In the genomic region with DNA sequence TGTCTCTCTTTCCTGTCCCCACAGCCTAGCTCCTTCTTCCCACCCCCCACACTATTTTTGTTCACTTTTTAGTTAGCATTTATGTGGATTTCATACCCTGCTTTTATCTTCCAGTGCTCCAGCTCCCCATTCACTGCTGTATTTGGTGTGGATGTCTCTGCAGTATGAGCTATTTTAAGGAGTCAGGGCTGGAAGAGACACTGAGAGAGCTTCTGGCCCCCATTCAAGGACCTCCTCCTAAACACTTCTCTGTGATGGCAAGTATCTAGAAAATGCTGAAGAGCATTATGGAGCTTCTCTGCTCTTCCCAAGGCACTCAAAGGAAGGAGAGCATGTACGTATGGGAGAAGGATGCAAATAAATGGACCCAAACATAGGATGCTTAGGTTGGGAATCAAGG, we compare ENCODE assay signal across 25 cellular contexts.
DNase-seq lines count a peak whose midpoint lies in the region; ATAC-seq lines count a peak whose summit lies in the region.
"Had no signal": no experiment of that assay in that cellular context is flagged by ENCODE, and none has a peak within 500 bp of the region (broad histone marks: within the 10 kb centered on the region; RNA-seq: fewer than 3 reads in every experiment).

No MANE protein-coding gene starts in this region.

- no peak for ATAC-seq in activated naive CD8-positive, alpha-beta T cell treated with anti-CD3 and anti-CD28 coated beads, Interleukin-2, amount 50 U/mL, for 24 hours
- ATAC-seq in naive thymus-derived CD8-positive, alpha-beta T cell: no peak
- ATAC-seq: activated CD8-positive, alpha-beta T cell treated with anti-CD3 and anti-CD28 coated beads, Interleukin-2, amount 10 ng/mL, durations not matched to agents 7 days and 5 days; HCT116; stimulated activated naive CD8-positive, alpha-beta T cell treated with anti-CD3 and anti-CD28 coated beads, Interleukin-15, Interleukin-2, amounts not matched to agents 100 U/mL and 50 U/mL, for 24 hours had no signal

- H3K36me3 Mint-ChIP-seq in activated naive CD8-positive, alpha-beta T cell treated with anti-CD3 and anti-CD28 coated beads for 36 hours: peaks cover 41% of the 10 kb centered on the region
- peaks cover 33% of the 10 kb centered on the region for H3K36me3 Mint-ChIP-seq in activated naive CD8-positive, alpha-beta T cell treated with anti-CD3 and anti-CD28 coated beads, Interleukin-2, amount 50 U/mL, for 24 hours (ENCODE audit: low read depth)
- peaks cover 0 to 37% (median 24%) of the 10 kb centered on the region in 3 donors for H3K36me3 Mint-ChIP-seq in naive thymus-derived CD8-positive, alpha-beta T cell

- POLR2A ChIA-PET in naive thymus-derived CD8-positive, alpha-beta T cell (lab: Charles Lee): interaction anchor here (1.0 to 4.1 kb wide), 3 partner anchors 30 to 164 kb away, joined by 3 to 18 read pairs (median 3); partner anchors contain the start of gene DDIAS

- peak overlapping the region; percentile 63 for H3K27ac ChIP-seq in cingulate gyrus (ENCODE audit: low read depth, low read length)
- H3K27ac ChIP-seq: tibial nerve had no signal

- H3K9me3 Mint-ChIP-seq in activated naive CD8-positive, alpha-beta T cell treated with anti-CD3 and anti-CD28 coated beads for 36 hours: no peaks in the 10 kb centered on the region
- no peaks in the 10 kb centered on the region for H3K9me3 Mint-ChIP-seq in activated naive CD8-positive, alpha-beta T cell treated with anti-CD3 and anti-CD28 coated beads, Interleukin-2, amount 50 U/mL, for 24 hours
- no peaks in the 10 kb centered on the region for H3K9me3 Mint-ChIP-seq in naive thymus-derived CD8-positive, alpha-beta T cell
- H3K9me3 Mint-ChIP-seq: CD4-positive, alpha-beta T cell had no signal

- DNase-seq in activated naive CD8-positive, alpha-beta T cell treated with anti-CD3 and anti-CD28 coated beads for 36 hours: no peak
- DNase-seq in activated naive CD8-positive, alpha-beta T cell treated with anti-CD3 and anti-CD28 coated beads, Interleukin-2, amount 50 U/mL, for 24 hours: no peak
- DNase-seq in naive thymus-derived CD8-positive, alpha-beta T cell: no peak
- DNase-seq in activated CD4-positive, alpha-beta T cell treated with anti-CD3 and anti-CD28 coated beads, Interleukin-2, amount 50 U/mL, for 4 hours: no peak
- DNase-seq in OCI-M2 (lab: John Stamatoyannopoulos, UW; ENCODE audit: unreplicated experiment) (no peak), midbrain (lab: John Stamatoyannopoulos, UW) (no peak), H4 (ENCODE audit: low spot score) (no peak)
- DNase-seq: 8988T; activated CD8-positive, alpha-beta T cell treated with anti-CD3 and anti-CD28 coated beads, Interleukin-2, amount 10 ng/mL, durations not matched to agents 7 days and 5 days; activated gamma-delta T cell; CD4-positive, alpha-beta T cell; dermis blood vessel endothelial cell; DMS 273 treated with DMSO at 0.1 percent for 48 hours; kidney; NCI-H1105 treated with DMSO at 0.1 percent for 48 hours; NCI-H2029; NCI-H748 treated with DMSO at 0.1 percent for 48 hours; retina; stimulated activated CD4-positive, alpha-beta T cell treated with anti-CD3 and anti-CD28 coated beads, Interleukin-12 subunit alpha, Interleukin-12 subunit beta, amount 100 ng/mL, for 4 hours; stimulated activated CD4-positive, alpha-beta T cell treated with anti-CD3 and anti-CD28 coated beads, Interleukin-4, amount 100 ng/mL, for 4 hours; stimulated activated naive CD8-positive, alpha-beta T cell treated with anti-CD3 and anti-CD28 coated beads, Interleukin-15, Interleukin-2, amounts not matched to agents 100 U/mL and 50 U/mL, for 24 hours; SW 1271 had no signal

- H3K4me3 Mint-ChIP-seq in activated naive CD8-positive, alpha-beta T cell treated with anti-CD3 and anti-CD28 coated beads for 36 hours: no peak overlapping the region
- no peak overlapping the region for H3K4me3 Mint-ChIP-seq in activated naive CD8-positive, alpha-beta T cell treated with anti-CD3 and anti-CD28 coated beads, Interleukin-2, amount 50 U/mL, for 24 hours
- no peak overlapping the region for H3K4me3 Mint-ChIP-seq in naive thymus-derived CD8-positive, alpha-beta T cell
- H3K4me3 Mint-ChIP-seq: activated CD8-positive, alpha-beta T cell treated with anti-CD3 and anti-CD28 coated beads, Interleukin-2, amount 10 ng/mL, durations not matched to agents 7 days and 5 days; CD4-positive, alpha-beta T cell had no signal

- H3K27me3 Mint-ChIP-seq in activated naive CD8-positive, alpha-beta T cell treated with anti-CD3 and anti-CD28 coated beads for 36 hours: no peaks in the 10 kb centered on the region
- no peaks in the 10 kb centered on the region for H3K27me3 Mint-ChIP-seq in activated naive CD8-positive, alpha-beta T cell treated with anti-CD3 and anti-CD28 coated beads, Interleukin-2, amount 50 U/mL, for 24 hours
- H3K27me3 Mint-ChIP-seq in naive thymus-derived CD8-positive, alpha-beta T cell: no peaks in the 10 kb centered on the region
- H3K27me3 Mint-ChIP-seq: CD4-positive, alpha-beta T cell had no signal

- peak overlapping the region; percentile 12 for H3K27ac Mint-ChIP-seq in activated naive CD8-positive, alpha-beta T cell treated with anti-CD3 and anti-CD28 coated beads for 36 hours
- H3K27ac Mint-ChIP-seq in activated naive CD8-positive, alpha-beta T cell treated with anti-CD3 and anti-CD28 coated beads, Interleukin-2, amount 50 U/mL, for 24 hours: no peak overlapping the region
- peak overlapping the region in 7 of 10 donors; percentile 2 to 69 (median 53) for H3K27ac Mint-ChIP-seq in naive thymus-derived CD8-positive, alpha-beta T cell
- H3K27ac Mint-ChIP-seq: activated CD8-positive, alpha-beta T cell treated with anti-CD3 and anti-CD28 coated beads, Interleukin-2, amount 10 ng/mL, durations not matched to agents 7 days and 5 days; CD4-positive, alpha-beta T cell had no signal

- peaks cover 69% of the 10 kb centered on the region for H3K4me1 Mint-ChIP-seq in activated naive CD8-positive, alpha-beta T cell treated with anti-CD3 and anti-CD28 coated beads for 36 hours
- H3K4me1 Mint-ChIP-seq in activated naive CD8-positive, alpha-beta T cell treated with anti-CD3 and anti-CD28 coated beads, Interleukin-2, amount 50 U/mL, for 24 hours: peaks cover 51% of the 10 kb centered on the region
- peaks cover 13 to 43% (median 32%) of the 10 kb centered on the region in 4 donors for H3K4me1 Mint-ChIP-seq in naive thymus-derived CD8-positive, alpha-beta T cell
